ENCODE assay signal across 31 cellular contexts in genomic region chr15:34849364-34849959, GRCh38. TPM values are rescaled to one million over a fixed set of nuclear protein-coding genes. Genes with fewer than 3 reads are reported as not detected.
"Had no signal": no experiment of that assay in that cellular context is flagged by ENCODE, and none has a peak within 500 bp of the region (broad histone marks: within the 10 kb centered on the region; RNA-seq: fewer than 3 reads in every experiment).

No MANE protein-coding gene starts in this region.

- H3K4me3 ChIP-seq: ascending aorta, breast epithelium, coronary artery, dorsolateral prefrontal cortex, esophagus squamous epithelium, gastroesophageal sphincter, heart right ventricle had no signal

- ATAC-seq: activated CD4-positive, alpha-beta T cell treated with anti-CD3 and anti-CD28 coated beads for 36 hours; activated CD8-positive, alpha-beta memory T cell treated with anti-CD3 and anti-CD28 coated beads, Interleukin-2, amount 10 ng/mL, durations not matched to agents 7 days and 5 days; activated CD8-positive, alpha-beta T cell treated with anti-CD3 and anti-CD28 coated beads, Interleukin-2, amount 10 ng/mL, durations not matched to agents 7 days and 5 days; activated naive CD4-positive, alpha-beta T cell treated with anti-CD3 and anti-CD28 coated beads, Interleukin-2, amount 50 U/mL, for 72 hours; gastroesophageal sphincter had no signal

- DNase-seq: activated CD4-positive, alpha-beta memory T cell treated with anti-CD3 and anti-CD28 coated beads for 36 hours; activated CD4-positive, alpha-beta T cell treated with anti-CD3 and anti-CD28 coated beads for 36 hours; activated CD4-positive, alpha-beta T cell treated with anti-CD3 and anti-CD28 coated beads, Interleukin-2, amount 10 ng/mL, durations not matched to agents 24 days and 14 days; activated CD4-positive, CD25-positive, alpha-beta regulatory T cell; activated CD4-positive, CD25-positive, alpha-beta regulatory T cell treated with anti-CD3 and anti-CD28 coated beads, Interleukin-2, amount 50 U/mL, for 72 hours; activated CD8-positive, alpha-beta memory T cell treated with anti-CD3 and anti-CD28 coated beads, Interleukin-2, amount 10 ng/mL, durations not matched to agents 7 days and 5 days; activated CD8-positive, alpha-beta memory T cell treated with anti-CD3 and anti-CD28 coated beads, Interleukin-2, amount 50 U/mL, for 4 hours; activated CD8-positive, alpha-beta T cell treated with anti-CD3 and anti-CD28 coated beads, Interleukin-2, amount 10 ng/mL, durations not matched to agents 7 days and 5 days; activated effector memory CD4-positive, alpha-beta T cell treated with anti-CD3 and anti-CD28 coated beads, Interleukin-2, amount 50 U/mL, for 16 hours; activated naive CD4-positive, alpha-beta T cell treated with anti-CD3 and anti-CD28 coated beads for 36 hours; activated naive CD8-positive, alpha-beta T cell treated with anti-CD3 and anti-CD28 coated beads, Interleukin-2, amount 10 ng/mL, durations not matched to agents 7 days and 5 days; activated T-cell treated with anti-CD3 and anti-CD28 coated beads, Interleukin-2, amount 50 U/mL, for 1 hour; activated T-cell treated with anti-CD3 and anti-CD28 coated beads, Interleukin-2, amount 50 U/mL, for 48 hours; effector memory CD4-positive, alpha-beta T cell; endodermal cell; esophagus squamous epithelium; foreskin melanocyte; heart right ventricle; T-helper 2 cell had no signal

- H3K36me3 ChIP-seq: ascending aorta, breast epithelium, gastroesophageal sphincter had no signal

- H3K27me3 ChIP-seq: ascending aorta, breast epithelium, dorsolateral prefrontal cortex, esophagus squamous epithelium, gastroesophageal sphincter, heart right ventricle had no signal

- H3K4me1 ChIP-seq: breast epithelium had no signal

- H3K27ac ChIP-seq: ascending aorta, breast epithelium, coronary artery, dorsolateral prefrontal cortex, epithelial cell of prostate, esophagus squamous epithelium, gastroesophageal sphincter, heart right ventricle had no signal

- H3K9me3 ChIP-seq: ascending aorta, breast epithelium, esophagus squamous epithelium, gastroesophageal sphincter, heart right ventricle had no signal

RNA-seq across cellular contexts. Expression of gene ACTC1, which starts 54.1 kb away (rescaled TPM):
- total RNA-seq: activated CD4-positive, alpha-beta memory T cell treated with anti-CD3 and anti-CD28 coated beads for 36 hours; activated CD4-positive, alpha-beta T cell treated with anti-CD3 and anti-CD28 coated beads for 36 hours; activated CD4-positive, alpha-beta T cell treated with anti-CD3 and anti-CD28 coated beads, Interleukin-2, amount 10 ng/mL, durations not matched to agents 24 days and 14 days; activated CD8-positive, alpha-beta memory T cell treated with anti-CD3 and anti-CD28 coated beads for 36 hours; activated CD8-positive, alpha-beta memory T cell treated with anti-CD3 and anti-CD28 coated beads, Interleukin-2, amount 10 ng/mL, durations not matched to agents 7 days and 5 days; activated CD8-positive, alpha-beta T cell treated with anti-CD3 and anti-CD28 coated beads, Interleukin-2, amount 10 ng/mL, durations not matched to agents 7 days and 5 days; activated naive CD4-positive, alpha-beta T cell treated with anti-CD3 and anti-CD28 coated beads for 36 hours; activated naive CD4-positive, alpha-beta T cell treated with anti-CD3 and anti-CD28 coated beads, Interleukin-2, amount 50 U/mL, for 72 hours; activated naive CD8-positive, alpha-beta T cell treated with anti-CD3 and anti-CD28 coated beads, Interleukin-2, amount 10 ng/mL, durations not matched to agents 7 days and 5 days; activated T-helper 1 cell treated with anti-CD3 and anti-CD28 coated beads, Interleukin-12 subunit alpha, Interleukin-12 subunit beta, Interleukin-2, Interleukin-4 antibody, amounts not matched to agents 30 ng/mL and 10 ng/mL and 1 ng/mL, durations not matched to agents 14 hours and 24 hours and 36 hours; activated T-helper 2 cell treated with anti-CD3 and anti-CD28 coated beads, Interferon-gamma antibody, Interleukin-2, Interleukin-4, amounts not matched to agents 10 μg/mL and 5 μg/mL and 100 μg/mL, durations not matched to agents 14 hours and 24 hours and 36 hours; glomerular endothelial cell; T-helper 1 cell treated with Interleukin-12 subunit alpha and Interleukin-12 subunit beta and Interleukin-4 antibody, amounts not matched to agents 30 ng/mL and 1 ng/mL, for 36 hours had no signal
